Comparison of ENCODE assay signal across 22 cellular contexts in genomic region chr1:204921855-204922516, GRCh38. TPM values are rescaled to one million over a fixed set of nuclear protein-coding genes. Genes with fewer than 3 reads are reported as not detected.
DNase-seq lines count a peak whose midpoint lies in the region; ATAC-seq and TF ChIP-seq lines count a peak whose summit lies in the region.
"Had no signal": no experiment of that assay in that cellular context is flagged by ENCODE, and none has a peak within 500 bp of the region (broad histone marks: within the 10 kb centered on the region; RNA-seq: fewer than 3 reads in every experiment).

No MANE protein-coding gene starts in this region.

- no CpG with 5 or more reads among the region's 15 CpGs for WGBS in mesendoderm (ENCODE audit: extremely low coverage, insufficient coverage, low lambda C conversion rate)
- 87 to 91% methylated on average over 15 of the region's 15 CpGs for WGBS in testis, 2 donors

- H3K27me3 ChIP-seq in mesendoderm (ENCODE audit: insufficient read depth, low read length, poor library complexity) = no peaks in the 10 kb centered on the region
- no peaks in the 10 kb centered on the region for H3K27me3 ChIP-seq in testis

- peak overlapping the region; percentile 8 for H2AK5ac ChIP-seq in mesendoderm (ENCODE audit: low read length)

- H3K9ac ChIP-seq in mesendoderm (ENCODE audit: low read length) = no peak overlapping the region
- H3K9ac ChIP-seq: KMS-11 had no signal

- no peaks in the 10 kb centered on the region for H3K36me3 ChIP-seq in mesendoderm (ENCODE audit: control insufficient read depth, insufficient read depth, low read length)
- H3K36me3 ChIP-seq in testis (ENCODE audit: low read depth, missing control alignments) = no peaks in the 10 kb centered on the region

- no peak overlapping the region for H2BK15ac ChIP-seq in mesendoderm (replicated peaks; ENCODE audit: low read depth)

- no peak overlapping the region for H3K4ac ChIP-seq in mesendoderm (ENCODE audit: low read depth, low read length)

- no peaks in the 10 kb centered on the region for H3K79me2 ChIP-seq in mesendoderm (ENCODE audit: control insufficient read depth, insufficient read depth, low read length)

- ATAC-seq in GM21619 (IDR thresholded peaks at IDR 0.05; ENCODE audit: unreplicated experiment) (no peak), HG03196 (IDR thresholded peaks at IDR 0.05; ENCODE audit: unreplicated experiment) (no peak)

- H3K9me3 ChIP-seq in testis = no peaks in the 10 kb centered on the region

- intact Hi-C loops in testis (cut with DNase I; ENCODE audit: low total_unique reads) = no loop called here

- H3K18ac ChIP-seq in mesendoderm (ENCODE audit: low read length) = peak overlapping the region; percentile 72

- in situ Hi-C loops in G401 (cut with HindIII; ENCODE audit: low sequenced_read_pairs) = no loop called here

- H3K4me3 ChIP-seq in mesendoderm (ENCODE audit: low read length) (no peak overlapping the region), testis (no peak overlapping the region)
- H3K4me3 ChIP-seq: PC-9 had no signal

- peak overlapping the region; percentile 49 for H2BK120ac ChIP-seq in mesendoderm (ENCODE audit: low read depth, low read length)

- TF ChIP-seq POLR2A in testis (IDR thresholded peaks at IDR 0.05) = no peak

- H3K56ac ChIP-seq in mesendoderm (ENCODE audit: low read length) = peak overlapping the region; percentile 78

- H2BK5ac ChIP-seq in mesendoderm (ENCODE audit: low read length) = peak overlapping the region; percentile 70

- H3K79me1 ChIP-seq in mesendoderm (ENCODE audit: low read length) = peaks cover 4% of the 10 kb centered on the region

- DNase-seq in G401 (ENCODE audit: low spot score) (peak; percentile 57), mesendoderm (no peak), testis (no peak)
- DNase-seq: CD4-positive, alpha-beta memory T cell; COR-L47; DMS 273 treated with DMSO at 0.1 percent for 48 hours; DMS79 treated with DMSO at 0.1 percent for 48 hours; MM.1S; NCI-H2029; NCI-H446; NCI-H526; NCI-H82; NK-92 treated with Interleukin-12 subunit alpha and Interleukin-12 subunit beta, amount 100 ng/mL, for 24 hours; PC-9; RPMI8226; SHP77 had no signal

- peaks cover 51% of the 10 kb centered on the region for H3K4me1 ChIP-seq in mesendoderm (ENCODE audit: control insufficient read depth, low read depth, low read length)
- H3K4me1 ChIP-seq in testis = peaks cover 9% of the 10 kb centered on the region

- H4K5ac ChIP-seq in mesendoderm (ENCODE audit: low read length) = no peak overlapping the region

- H3K23ac ChIP-seq in mesendoderm (ENCODE audit: low read length) = peak overlapping the region; percentile 74

- H3K27ac ChIP-seq in 22Rv1 = peak overlapping the region; percentile 93
- peak overlapping the region; percentile 30 for H3K27ac ChIP-seq in cingulate gyrus (ENCODE audit: low read depth, low read length)
- H3K27ac ChIP-seq in mesendoderm (ENCODE audit: low read depth, low read length) = no peak overlapping the region
- no peak overlapping the region for H3K27ac ChIP-seq in testis
- H3K27ac ChIP-seq: HL-60, KMS-11, PC-9 had no signal

- H3K4me2 ChIP-seq in mesendoderm (ENCODE audit: low read length) = no peak overlapping the region
- H3K4me2 ChIP-seq: KMS-11, PC-9 had no signal

- no peak overlapping the region for H4K8ac ChIP-seq in mesendoderm (ENCODE audit: low read depth, low read length)

- TF ChIP-seq CTCF in 22Rv1 (IDR thresholded peaks at IDR 0.05) (no peak), testis (IDR thresholded peaks at IDR 0.05) (no peak)

RNA-seq across cellular contexts. Expression of gene NFASC, which starts 51.3 kb away (rescaled TPM):
- total RNA-seq in G401 (2014; rRNA removed; shearing (Covaris generic)) = not detected in 2 replicates
- polyA plus RNA-seq in mesendoderm (2013, experiment 1 of 2) = 15.8 TPM
- polyA plus RNA-seq in mesendoderm (2013, experiment 2 of 2) = 16.6 TPM
- total RNA-seq in testis = 10 to 100 TPM in 1 of 2 donors, 1 to 10 TPM in 1; 9.9 to 13.9 TPM
- 10.2 TPM for polyA plus RNA-seq in testis (ENCODE audit: insufficient read depth, low read depth, low replicate concordance)
- total RNA-seq: CD4-positive, alpha-beta memory T cell; PC-9 had no signal
- polyA plus RNA-seq: CD4-positive, alpha-beta memory T cell had no signal

Comparison
In these comparisons a context has a peak if more than half of its experiments do, and no peak if none do; other contexts are left out.
1. H3K27ac ChIP-seq: peak in 22Rv1 (single experiment) and cingulate gyrus (single experiment); none in mesendoderm (single experiment) and testis (0 of 2).
2. RNA of gene NFASC, which starts 51.3 kb away (total RNA-seq): 9.9 to 13.9 TPM in testis; not detected in G401; every median in the first group is over 10 times any median in the second.